Comparison of ENCODE assay signal across 17 cellular contexts in genomic region chr13:25840261-25840660, GRCh38.
DNase-seq lines count a peak whose midpoint lies in the region; ATAC-seq and TF ChIP-seq lines count a peak whose summit lies in the region.
"Had no signal": no experiment of that assay in that cellular context is flagged by ENCODE, and none has a peak within 500 bp of the region (broad histone marks: within the 10 kb centered on the region; RNA-seq: fewer than 3 reads in every experiment).

No MANE protein-coding gene starts in this region.

- H3K4me3 Mint-ChIP-seq in CD4-positive, alpha-beta memory T cell = no peak overlapping the region

- H3K9me3 ChIP-seq in A673 (ENCODE audit: low read depth, low read length, poor library complexity, severe bottlenecking) (no peaks in the 10 kb centered on the region), SJSA1 (replicated peaks) (no peaks in the 10 kb centered on the region), mucosa of descending colon (no peaks in the 10 kb centered on the region), GM23248 (ENCODE audit: low read depth) (no peaks in the 10 kb centered on the region)
- no peaks in the 10 kb centered on the region for H3K9me3 ChIP-seq in CD4-positive, alpha-beta memory T cell (ENCODE audit: control insufficient read depth in 1 of 2, low read length in 2 of 2)

- H3K9me3 Mint-ChIP-seq in CD4-positive, alpha-beta memory T cell = peaks cover 0 to 3% (median 0%) of the 10 kb centered on the region in 8 donors

- no peaks in the 10 kb centered on the region for H4K20me1 ChIP-seq in GM23248 (ENCODE audit: insufficient read depth)

- H3K4me1 ChIP-seq in A673 (ENCODE audit: insufficient read depth, low read length, poor library complexity, severe bottlenecking) (peaks cover 9% of the 10 kb centered on the region), SJSA1 (replicated peaks) (peaks cover 36% of the 10 kb centered on the region), mucosa of descending colon (ENCODE audit: low read depth) (no peaks in the 10 kb centered on the region), GM23248 (ENCODE audit: insufficient read depth) (no peaks in the 10 kb centered on the region)
- H3K4me1 ChIP-seq in CD4-positive, alpha-beta memory T cell (ENCODE audit: insufficient read depth, low read length) = no peaks in the 10 kb centered on the region

- BruUV-seq in A673 (replicated peaks; lab: Mats Ljungman, UMichigan) = no TSS peak

- H3K27me3 Mint-ChIP-seq in CD4-positive, alpha-beta memory T cell = peaks cover 0 to 5% of the 10 kb centered on the region in 2 donors

- no peaks in the 10 kb centered on the region for H3K4me1 Mint-ChIP-seq in CD4-positive, alpha-beta memory T cell

- no peak overlapping the region for H3K9ac ChIP-seq in GM23248

- H3K36me3 ChIP-seq in A673 (ENCODE audit: insufficient read depth, low read length, poor library complexity, severe bottlenecking) (no peaks in the 10 kb centered on the region), SJSA1 (no peaks in the 10 kb centered on the region), mucosa of descending colon (ENCODE audit: low read depth) (no peaks in the 10 kb centered on the region), GM23248 (ENCODE audit: low read depth) (no peaks in the 10 kb centered on the region)
- H3K36me3 ChIP-seq in CD4-positive, alpha-beta memory T cell (ENCODE audit: insufficient read depth, low read length) = no peaks in the 10 kb centered on the region

- H3K4me2 ChIP-seq in GM23248 (ENCODE audit: unreplicated experiment) = no peak overlapping the region

- POLR2A ChIA-PET in A673 (lab: Charles Lee; ENCODE audit: low non-redundant PET) = no interaction called here
- POLR2A ChIA-PET in CD4-positive, alpha-beta memory T cell (lab: Charles Lee; ENCODE audit: partially characterized antibody) = no interaction called here

- in situ Hi-C loops in GM23248 (cut with MboI) = no loop called here

- intact Hi-C loops in A673 (cut with micrococcal nuclease; ENCODE audit: unreplicated experiment) (no loop called here), mucosa of descending colon (cut with DNase I, micrococcal nuclease) (no loop called here)
- intact Hi-C loops in CD4-positive, alpha-beta memory T cell (cut with micrococcal nuclease) = no loop called here

- WGBS in GM23248 (ENCODE audit: low coverage in 1 of 2, low lambda C conversion rate in 2 of 2, missing lambda C conversion rate in 2 of 2), 2 experiments = 15 to 20% methylated on average over 3 of the region's 3 CpGs

- CTCF ChIA-PET in A673 (lab: Charles Lee) = no interaction called here
- CTCF ChIA-PET in CD4-positive, alpha-beta memory T cell (lab: Charles Lee; ENCODE audit: partially characterized antibody) = no interaction called here

- H3K79me2 ChIP-seq in GM23248 (ENCODE audit: insufficient read depth) = no peaks in the 10 kb centered on the region

- H3K27ac ChIP-seq in A673 (ENCODE audit: low read depth, low read length, poor library complexity, severe bottlenecking) = no peak overlapping the region
- peak overlapping the region; percentile 20 for H3K27ac ChIP-seq in SJSA1
- H3K27ac ChIP-seq in GM23248 = no peak overlapping the region
- no peak overlapping the region for H3K27ac ChIP-seq in CD4-positive, alpha-beta memory T cell (ENCODE audit: low read depth, low read length)
- H3K27ac ChIP-seq: C4-2B had no signal

- DNase-seq in A673 (ENCODE audit: low spot score) (peak; percentile 22), SJSA1 (ENCODE audit: low read depth in 1 of 2, low spot score in 2 of 2) (peak in 1 of 2 experiments; percentile 40), dedifferentiated amniotic fluid mesenchymal stem cell (ENCODE audit: extremely low spot score) (peak; percentile 16), kidney glomerular epithelial cell (lab: John Stamatoyannopoulos, UW) (peak; percentile 47), mucosa of descending colon (no peak), GM23248 (no peak)
- no peak for DNase-seq in CD4-positive, alpha-beta memory T cell
- DNase-seq: 8988T, NCI-H1092, NCI-H1694 treated with DMSO at 0.1 percent for 48 hours, NCI-H2171, NCI-H82, SHP77 treated with DMSO at 0.1 percent for 48 hours had no signal

- no peak for ATAC-seq in mucosa of descending colon
- ATAC-seq in GM18861 (IDR thresholded peaks at IDR 0.05; ENCODE audit: unreplicated experiment) = no peak
- ATAC-seq: K562, Panc1 had no signal

- H3K27me3 ChIP-seq in A673 (replicated peaks; ENCODE audit: insufficient read depth, low read depth, low read length, poor library complexity) (no peaks in the 10 kb centered on the region), SJSA1 (replicated peaks) (no peaks in the 10 kb centered on the region), GM23248 (replicated peaks; ENCODE audit: insufficient read depth) (no peaks in the 10 kb centered on the region)
- no peaks in the 10 kb centered on the region for H3K27me3 ChIP-seq in CD4-positive, alpha-beta memory T cell (ENCODE audit: insufficient read depth, low read length)

- TF ChIP-seq CTCF in A673 (conservative IDR thresholded peaks at IDR 0.05; ENCODE audit: low read depth, low read length) = no peak
- no peak for TF ChIP-seq CTCF in mucosa of descending colon (IDR thresholded peaks at IDR 0.05)

- no peak overlapping the region for H2AFZ ChIP-seq in GM23248

- H3K4me3 ChIP-seq in A673 (ENCODE audit: low read depth, low read length, poor library complexity, severe bottlenecking) (no peak overlapping the region), SJSA1 (no peak overlapping the region), mucosa of descending colon (no peak overlapping the region), GM23248 (no peak overlapping the region)
- no peak overlapping the region for H3K4me3 ChIP-seq in CD4-positive, alpha-beta memory T cell (ENCODE audit: low read length in 2 of 2)
- H3K4me3 ChIP-seq: K562 had no signal

- no peaks in the 10 kb centered on the region for H3K36me3 Mint-ChIP-seq in CD4-positive, alpha-beta memory T cell

- H3K27ac Mint-ChIP-seq in CD4-positive, alpha-beta memory T cell = no peak overlapping the region

- H3F3A ChIP-seq in GM23248 (ENCODE audit: insufficient read depth) = no peaks in the 10 kb centered on the region

- H3K9me2 ChIP-seq in GM23248 (ENCODE audit: insufficient read depth) = no peaks in the 10 kb centered on the region

Comparison
In these comparisons a context has a peak if more than half of its experiments do, and no peak if none do; other contexts are left out.
1. DNase-seq: peak in A673 (single experiment), dedifferentiated amniotic fluid mesenchymal stem cell (single experiment) and kidney glomerular epithelial cell (single experiment); none in mucosa of descending colon (0 of 3), GM23248 (single experiment) and CD4-positive, alpha-beta memory T cell (0 of 5).